Comparison of ENCODE assay signal across 8 cellular contexts in genomic region chr5:73437126-73438047, GRCh38. TPM values are rescaled to one million over a fixed set of nuclear protein-coding genes. Genes with fewer than 3 reads are reported as not detected.
DNase-seq lines count a peak whose midpoint lies in the region; ATAC-seq and TF ChIP-seq lines count a peak whose summit lies in the region.

No MANE protein-coding gene starts in this region.

- 2% methylated on average over 76 of the region's 76 CpGs for WGBS in prostate gland

- H3K36me3 ChIP-seq in right atrium auricular region (no peaks in the 10 kb centered on the region), prostate gland (no peaks in the 10 kb centered on the region)

- no peak for TF ChIP-seq POLR2A in prostate gland (IDR thresholded peaks at IDR 0.05)

- H3K27ac ChIP-seq in right atrium auricular region, result no peak overlapping the region
- no peak overlapping the region for H3K27ac ChIP-seq in prostate gland

- H3K27me3 ChIP-seq in right atrium auricular region (peaks cover 49 to 67% of the 10 kb centered on the region in 2 donors), prostate gland (replicated peaks; ENCODE audit: insufficient read depth) (peaks cover 45% of the 10 kb centered on the region)

- DNase-seq in Right ventricle myocardium superior, result no peak
- no peak for DNase-seq in right atrium auricular region (ENCODE audit: low spot score)
- DNase-seq in SW480 (ENCODE audit: low spot score), result peak; percentile 79
- peak; percentile 33 for DNase-seq in fibroblast of the aortic adventitia (ENCODE audit: low read depth)
- peak; percentile 46 for DNase-seq in prostate gland (ENCODE audit: low spot score)
- DNase-seq in activated CD4-positive, alpha-beta T cell treated with anti-CD3 and anti-CD28 coated beads, Interleukin-2, amount 50 U/mL, for 4 hours, result no peak

- TF ChIP-seq CTCF in right atrium auricular region (IDR thresholded peaks at IDR 0.05), result no peak
- peak; percentile 29 for TF ChIP-seq CTCF in fibroblast of the aortic adventitia (IDR thresholded peaks at IDR 0.05; ENCODE audit: insufficient read depth, low read length)
- no peak for TF ChIP-seq CTCF in prostate gland (IDR thresholded peaks at IDR 0.05)

- peaks cover 0 to 19% of the 10 kb centered on the region in 2 donors for H3K4me1 ChIP-seq in right atrium auricular region
- H3K4me1 ChIP-seq in prostate gland (replicated peaks), result peaks cover 11% of the 10 kb centered on the region

- ATAC-seq in Right ventricle myocardium superior (ENCODE audit: poor library complexity) (peak; percentile 34), GM18520 (IDR thresholded peaks at IDR 0.05; ENCODE audit: unreplicated experiment) (no peak), HG02884 (IDR thresholded peaks at IDR 0.05; ENCODE audit: unreplicated experiment) (no peak)

- intact Hi-C loops in Right ventricle myocardium superior (cut with DNase I) (no loop called here), prostate gland (cut with DNase I) (no loop called here)

- H3K9me3 ChIP-seq in right atrium auricular region (no peaks in the 10 kb centered on the region), prostate gland (no peaks in the 10 kb centered on the region)

- H3K4me3 ChIP-seq in right atrium auricular region (peak overlapping the region in 1 of 2 donors; percentile 22), fibroblast of the aortic adventitia (ENCODE audit: low read depth, low read length) (no peak overlapping the region), prostate gland (peak overlapping the region; percentile 11 to 20)

RNA-seq across cellular contexts. Expression of gene FOXD1, which starts 11.2 kb away (rescaled TPM):
- total RNA-seq in Right ventricle myocardium superior (not detected), right atrium auricular region (not detected), fibroblast of the aortic adventitia (ENCODE audit: low replicate concordance) (0.74 and 4.2 TPM in 2 replicates), prostate gland (1 to 10 TPM; 1.6 to 2.8 TPM)

Comparison
In these comparisons a context has a peak if more than half of its experiments do, and no peak if none do; other contexts are left out.
1. DNase-seq: peak in SW480 (single experiment), fibroblast of the aortic adventitia (single experiment) and prostate gland (single experiment); none in Right ventricle myocardium superior (single experiment), right atrium auricular region (single experiment) and activated CD4-positive, alpha-beta T cell treated with anti-CD3 and anti-CD28 coated beads, Interleukin-2, amount 50 U/mL, for 4 hours (0 of 2).